9 cellular contexts compared by ENCODE assay signal in the genomic region with DNA sequence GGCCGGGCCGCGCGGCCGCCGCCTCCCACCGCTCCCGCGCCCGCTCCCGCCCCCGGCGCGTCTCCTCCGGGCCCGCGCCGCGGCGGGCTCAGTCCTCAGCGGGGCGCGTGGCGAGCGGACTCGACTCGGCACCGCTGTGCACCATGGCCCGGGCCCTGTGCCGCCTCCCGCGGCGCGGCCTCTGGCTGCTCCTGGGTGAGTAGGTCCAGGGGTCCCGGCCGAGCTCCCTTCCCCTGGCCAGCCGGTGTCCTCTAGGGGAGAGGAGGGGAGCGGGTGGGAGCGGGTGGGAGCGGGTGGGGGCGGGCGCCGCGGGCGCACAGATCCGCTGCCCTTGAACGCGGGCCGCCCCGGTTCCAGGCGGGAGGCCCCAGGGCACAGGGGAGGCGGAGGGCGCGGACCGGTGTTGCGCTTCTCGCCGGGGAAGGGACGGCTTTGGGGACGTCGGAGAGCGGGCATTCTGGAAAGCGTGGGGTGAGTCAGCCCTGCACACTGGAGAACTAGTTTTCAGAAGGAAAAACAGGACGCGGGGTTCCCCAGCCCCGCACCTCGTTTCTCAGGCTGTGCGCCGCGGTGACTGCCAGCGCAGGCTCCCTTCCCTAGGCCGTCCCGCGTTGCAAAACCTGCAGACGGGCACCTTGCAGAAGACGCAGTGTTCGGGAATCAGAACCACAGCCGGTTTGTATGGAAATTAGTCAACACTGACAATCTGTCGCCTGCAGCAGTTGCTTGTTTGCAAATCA. TPM values are rescaled to one million over a fixed set of nuclear protein-coding genes. Genes with fewer than 3 reads are reported as not detected.
A peak's percentile ranks its signal among the peaks of the same experiment; 100 is the strongest.
DNase-seq lines count a peak whose midpoint lies in the region; ATAC-seq and TF ChIP-seq lines count a peak whose summit lies in the region.
"Had no signal": no experiment of that assay in that cellular context is flagged by ENCODE, and none has a peak within 500 bp of the region (broad histone marks: within the 10 kb centered on the region; RNA-seq: fewer than 3 reads in every experiment).

RAMP1 (plus strand) TSS at position 91 of the 740 bp plus-strand sequence; CDS start at position 144, 53 bp downstream.

- CTCF ChIA-PET in PC-3 (lab: Charles Lee) = interaction anchor here (0.6 kb wide), 1 partner anchor 111 kb away, joined by 3 read pairs; no protein-coding TSS in a partner anchor

- peaks cover 63% of the 10 kb centered on the region for H3K36me3 Mint-ChIP-seq in dendritic cell treated with granulocyte-macrophage colony-stimulating factor and Interleukin-4, amounts not matched to agents 40 ng/mL and 50 ng/mL, for 4 days (ENCODE audit: low read depth)

- H2AFZ ChIP-seq in PC-3 (ENCODE audit: low read length) = peak within 1 kb of the TSS; percentile 65

- H3K9ac ChIP-seq in PC-3 (ENCODE audit: low read length) = peak within 1 kb of the TSS; percentile 74

- peak within 1 kb of the TSS; percentile 90 for H3K27ac ChIP-seq in PC-3 (ENCODE audit: low read length)
- peak within 1 kb of the TSS; percentile 18 for H3K27ac ChIP-seq in lower lobe of right lung
- H3K27ac ChIP-seq in thoracic aorta = peak within 1 kb of the TSS; percentile 92 to 95

- intact Hi-C loops in PC-3 (cut with micrococcal nuclease) = loop anchor here (2.0 to 10.0 kb wide), 3 partner anchors 107 to 203 kb away; partner anchors contain the start of genes SCLY and UBE2F
- intact Hi-C loops in dendritic cell treated with granulocyte-macrophage colony-stimulating factor and Interleukin-4, amounts not matched to agents 40 ng/mL and 50 ng/mL, for 4 days (cut with micrococcal nuclease) = loop anchor here (2.0 kb wide), 3 partner anchors 39 to 247 kb away; no protein-coding TSS in a partner anchor
- intact Hi-C loops in lower lobe of right lung (cut with DNase I) = no loop called here

- peak within 1 kb of the TSS; percentile 88 for H3K4me3 Mint-ChIP-seq in dendritic cell treated with granulocyte-macrophage colony-stimulating factor and Interleukin-4, amounts not matched to agents 40 ng/mL and 50 ng/mL, for 4 days

- peaks cover 45% of the 10 kb centered on the region for H3K4me1 Mint-ChIP-seq in dendritic cell treated with granulocyte-macrophage colony-stimulating factor and Interleukin-4, amounts not matched to agents 40 ng/mL and 50 ng/mL, for 4 days (ENCODE audit: low read depth)

- TF ChIP-seq CTCF in PC-3 (conservative IDR thresholded peaks at IDR 0.05; ENCODE audit: low read depth, low read length) (no peak), lower lobe of right lung (IDR thresholded peaks at IDR 0.05) (no peak), thoracic aorta (IDR thresholded peaks at IDR 0.05) (no peak)

- H3K79me2 ChIP-seq in PC-3 (ENCODE audit: low read length) = peaks cover 54% of the 10 kb centered on the region

- H3K36me3 ChIP-seq in PC-3 (ENCODE audit: low read depth, low read length) = no peaks in the 10 kb centered on the region
- no peaks in the 10 kb centered on the region for H3K36me3 ChIP-seq in lower lobe of right lung
- H3K36me3 ChIP-seq in thoracic aorta = no peaks in the 10 kb centered on the region

- ATAC-seq in PC-3 (peak; percentile 6), lower lobe of right lung (peak; percentile 41 to 51), thoracic aorta (ENCODE audit: insufficient number of reproducible peaks, low FRiP score, low read depth) (no peak)

- H3K27ac Mint-ChIP-seq in dendritic cell treated with granulocyte-macrophage colony-stimulating factor and Interleukin-4, amounts not matched to agents 40 ng/mL and 50 ng/mL, for 4 days = peak within 1 kb of the TSS; percentile 84

- peak within 1 kb of the TSS; percentile 92 for H3K4me2 ChIP-seq in PC-3 (ENCODE audit: low read length)

- no peaks in the 10 kb centered on the region for H3K27me3 ChIP-seq in PC-3 (ENCODE audit: low read length)
- H3K27me3 ChIP-seq in lower lobe of right lung (ENCODE audit: low read depth) = peaks cover 29% of the 10 kb centered on the region
- H3K27me3 ChIP-seq in thoracic aorta (replicated peaks; ENCODE audit: insufficient read depth) = no peaks in the 10 kb centered on the region

- H3K9me2 ChIP-seq in PC-3 (replicated peaks; ENCODE audit: low read length) = no peaks in the 10 kb centered on the region

- no TSS peak for BruUV-seq in PC-3 (replicated peaks; lab: Mats Ljungman, UMichigan)

- H3K9me3 Mint-ChIP-seq in dendritic cell treated with granulocyte-macrophage colony-stimulating factor and Interleukin-4, amounts not matched to agents 40 ng/mL and 50 ng/mL, for 4 days = no peaks in the 10 kb centered on the region
- H3K9me3 Mint-ChIP-seq: IgD-negative memory B cell had no signal

- no peaks in the 10 kb centered on the region for H3K9me3 ChIP-seq in PC-3 (ENCODE audit: low read length)
- no peaks in the 10 kb centered on the region for H3K9me3 ChIP-seq in lower lobe of right lung
- no peaks in the 10 kb centered on the region for H3K9me3 ChIP-seq in thoracic aorta

- peak; percentile 40 for DNase-seq in EH (ENCODE audit: low read depth)
- DNase-seq in PC-3 = peak; percentile 62
- no peak for DNase-seq in lower lobe of right lung
- DNase-seq in thoracic aorta (ENCODE audit: low spot score) = no peak
- DNase-seq in cerebellar nuclear complex (lab: John Stamatoyannopoulos, UW) = no peak
- DNase-seq in ecto neural progenitor cell (ENCODE audit: low spot score) = no peak
- DNase-seq in NCI-H446 treated with DMSO at 0.1 percent for 48 hours (lab: John Stamatoyannopoulos, UW) = no peak

- POLR2A ChIA-PET in PC-3 (lab: Charles Lee; ENCODE audit: unreplicated experiment) = no interaction called here

- H3K4me1 ChIP-seq in PC-3 (ENCODE audit: insufficient read depth, low read length) = peaks cover 52% of the 10 kb centered on the region
- peaks cover 17% of the 10 kb centered on the region for H3K4me1 ChIP-seq in lower lobe of right lung
- H3K4me1 ChIP-seq in thoracic aorta (ENCODE audit: control insufficient read depth in 1 of 2, low read depth in 2 of 2) = peaks cover 22 to 50% of the 10 kb centered on the region in 2 donors

- H4K20me1 ChIP-seq in PC-3 (ENCODE audit: low read length) = no peaks in the 10 kb centered on the region

- H3K4me3 ChIP-seq in PC-3 (ENCODE audit: low read length) (peak within 1 kb of the TSS; percentile 76), lower lobe of right lung (peak within 1 kb of the TSS; percentile 50), thoracic aorta (peak within 1 kb of the TSS; percentile 78)

- no peaks in the 10 kb centered on the region for H3F3A ChIP-seq in PC-3 (ENCODE audit: low read length, unreplicated experiment)

- peaks cover 65% of the 10 kb centered on the region for H3K27me3 Mint-ChIP-seq in dendritic cell treated with granulocyte-macrophage colony-stimulating factor and Interleukin-4, amounts not matched to agents 40 ng/mL and 50 ng/mL, for 4 days

RNA-seq across cellular contexts. Expression of gene RAMP1, which starts in this region (rescaled TPM):
- 210 and 248 TPM in 2 replicates for total RNA-seq in PC-3 (2014; rRNA removed)
- total RNA-seq in lower lobe of right lung = 5.1 TPM
- 100 to 1,000 TPM; 246 to 525 TPM for total RNA-seq in thoracic aorta

Comparison
In these comparisons a context has a peak if more than half of its experiments do, and no peak if none do; other contexts are left out.
1. RNA of gene RAMP1 (total RNA-seq): 246 to 525 TPM in thoracic aorta and 210 to 248 TPM in PC-3; 5.1 TPM in lower lobe of right lung (single experiment); every median in the first group is over 10 times any median in the second.
2. DNase-seq: peak in EH (single experiment) and PC-3 (single experiment); none in lower lobe of right lung (single experiment), thoracic aorta (single experiment), cerebellar nuclear complex (0 of 2), ecto neural progenitor cell (single experiment) and NCI-H446 treated with DMSO at 0.1 percent for 48 hours (single experiment).
3. H3K27ac ChIP-seq: peak in every context shown above with its lines; median percentile 94 in thoracic aorta; 90 in PC-3; 18 in lower lobe of right lung.
4. Peak in every context shown above with its lines, with median percentiles within 50 percentile points of each other: H3K4me3 ChIP-seq.